ENCODE assay signal across 14 cellular contexts in genomic region chr15:91561371-91562100, GRCh38.
DNase-seq lines count a peak whose midpoint lies in the region; ATAC-seq and TF ChIP-seq lines count a peak whose summit lies in the region.
"Had no signal": no experiment of that assay in that cellular context is flagged by ENCODE, and none has a peak within 500 bp of the region (broad histone marks: within the 10 kb centered on the region; RNA-seq: fewer than 3 reads in every experiment).

No MANE protein-coding gene starts in this region.

- H3K27ac Mint-ChIP-seq in Calu3 (ENCODE audit: unreplicated experiment), result peak overlapping the region; percentile 98
- H3K27ac Mint-ChIP-seq: activated naive CD8-positive, alpha-beta T cell; stimulated activated memory B cell treated with anti-CD40 and anti-IgM and Interleukin-4, amounts not matched to agents 10 μg/mL and 1 μg/mL and 100 μg/mL, for 72 hours had no signal

- peak; percentile 51 for DNase-seq in Calu3
- peak; percentile 79 for DNase-seq in RWPE2 (ENCODE audit: low spot score)
- peak; percentile 96 for DNase-seq in fibroblast of the aortic adventitia (ENCODE audit: low read depth)
- DNase-seq in renal cortical epithelial cell (ENCODE audit: low read depth), result peak; percentile 62
- no peak for DNase-seq in NCI-H82 (lab: John Stamatoyannopoulos, UW)
- DNase-seq in NCI-H1105 treated with DMSO at 0.1 percent for 48 hours (lab: John Stamatoyannopoulos, UW), result no peak
- DNase-seq in iPS-NIHi7 (ENCODE audit: extremely low spot score), result no peak
- DNase-seq: DMS53, NCI-H187, pancreas had no signal

- H3K4me1 Mint-ChIP-seq in Calu3 (ENCODE audit: low read depth, unreplicated experiment), result peaks cover 33% of the 10 kb centered on the region
- H3K4me1 Mint-ChIP-seq: stimulated activated memory B cell treated with anti-CD40 and anti-IgM and Interleukin-4, amounts not matched to agents 10 μg/mL and 1 μg/mL and 100 μg/mL, for 72 hours had no signal

- H3K9me3 Mint-ChIP-seq in Calu3 (ENCODE audit: low read depth, unreplicated experiment), result no peaks in the 10 kb centered on the region
- H3K9me3 Mint-ChIP-seq: stimulated activated memory B cell treated with anti-CD40 and anti-IgM and Interleukin-4, amounts not matched to agents 10 μg/mL and 1 μg/mL and 100 μg/mL, for 72 hours had no signal

- CTCF ChIA-PET in Calu3 (lab: Charles Lee), result interaction anchor here (0.6 to 2.9 kb wide), 5 partner anchors 21 to 1595 kb away, joined by 3 to 21 read pairs (median 4); no protein-coding TSS in a partner anchor

- TF ChIP-seq CTCF in Calu3 (IDR thresholded peaks at IDR 0.05; ENCODE audit: unreplicated experiment) (no peak), RWPE2 (IDR thresholded peaks at IDR 0.05; ENCODE audit: poor library complexity, severe bottlenecking) (no peak), fibroblast of the aortic adventitia (IDR thresholded peaks at IDR 0.05; ENCODE audit: insufficient read depth, low read length) (no peak)

- no peaks in the 10 kb centered on the region for H3K27me3 ChIP-seq in RWPE2 (ENCODE audit: insufficient read depth, poor library complexity, severe bottlenecking)
- H3K27me3 ChIP-seq: pancreas had no signal

- H3K4me3 ChIP-seq in RWPE2 (ENCODE audit: severe bottlenecking) (no peak overlapping the region), fibroblast of the aortic adventitia (ENCODE audit: low read depth, low read length) (peak overlapping the region; percentile 6)
- H3K4me3 ChIP-seq: pancreas had no signal

- no TSS peak for BruUV-seq in Calu3 (replicated peaks; lab: Mats Ljungman, UMichigan)

- H3K4me3 Mint-ChIP-seq in Calu3 (ENCODE audit: low read depth, unreplicated experiment), result peak overlapping the region; percentile 59
- H3K4me3 Mint-ChIP-seq: activated naive CD8-positive, alpha-beta T cell; stimulated activated memory B cell treated with anti-CD40 and anti-IgM and Interleukin-4, amounts not matched to agents 10 μg/mL and 1 μg/mL and 100 μg/mL, for 72 hours had no signal

- H3K27ac ChIP-seq in RWPE2 (ENCODE audit: poor library complexity, severe bottlenecking), result peak overlapping the region; percentile 80
- H3K27ac ChIP-seq: pancreas, VCaP had no signal

- H3K4me1 ChIP-seq in RWPE2 (ENCODE audit: insufficient read depth, poor library complexity, severe bottlenecking), result peaks cover 18% of the 10 kb centered on the region
- H3K4me1 ChIP-seq: pancreas had no signal

- H3K9me3 ChIP-seq in RWPE2 (ENCODE audit: severe bottlenecking), result no peaks in the 10 kb centered on the region
- H3K9me3 ChIP-seq: pancreas had no signal

- intact Hi-C loops in Calu3 (cut with micrococcal nuclease; ENCODE audit: unreplicated experiment), result loop anchor here (1.0 to 10.0 kb wide), 2 partner anchors 24 to 383 kb away; no protein-coding TSS in a partner anchor

- ATAC-seq in RWPE2 (ENCODE audit: low read depth) (peak; percentile 97), HG02798 (IDR thresholded peaks at IDR 0.05; ENCODE audit: poor library complexity, unreplicated experiment) (no peak)
- ATAC-seq: stimulated activated memory B cell treated with anti-CD40 and anti-IgM and Interleukin-4, amounts not matched to agents 10 μg/mL and 1 μg/mL and 100 μg/mL, for 72 hours had no signal

- H3K36me3 Mint-ChIP-seq in Calu3 (ENCODE audit: insufficient read depth, unreplicated experiment), result peaks cover 8% of the 10 kb centered on the region
- H3K36me3 Mint-ChIP-seq: activated naive CD8-positive, alpha-beta T cell; stimulated activated memory B cell treated with anti-CD40 and anti-IgM and Interleukin-4, amounts not matched to agents 10 μg/mL and 1 μg/mL and 100 μg/mL, for 72 hours had no signal

- no peaks in the 10 kb centered on the region for H3K27me3 Mint-ChIP-seq in Calu3 (ENCODE audit: unreplicated experiment)
- H3K27me3 Mint-ChIP-seq: stimulated activated memory B cell treated with anti-CD40 and anti-IgM and Interleukin-4, amounts not matched to agents 10 μg/mL and 1 μg/mL and 100 μg/mL, for 72 hours had no signal

- no peaks in the 10 kb centered on the region for H3K36me3 ChIP-seq in RWPE2 (ENCODE audit: low read depth)
- H3K36me3 ChIP-seq: pancreas had no signal

Comparison
In these comparisons a context has a peak if more than half of its experiments do, and no peak if none do; other contexts are left out.
1. DNase-seq: peak in Calu3 (single experiment), RWPE2 (single experiment), fibroblast of the aortic adventitia (single experiment) and renal cortical epithelial cell (single experiment); none in NCI-H82 (single experiment), NCI-H1105 treated with DMSO at 0.1 percent for 48 hours (single experiment) and iPS-NIHi7 (single experiment).